Comparison of ENCODE assay signal across 8 cellular contexts in genomic region chr17:42618442-42619150, GRCh38. TPM values are rescaled to one million over a fixed set of nuclear protein-coding genes. Genes with fewer than 3 reads are reported as not detected.
DNase-seq lines count a peak whose midpoint lies in the region; ATAC-seq and TF ChIP-seq lines count a peak whose summit lies in the region.

No MANE protein-coding gene starts in this region.

- DNase-seq in DMS153 treated with DMSO at 0.1 percent for 48 hours (lab: John Stamatoyannopoulos, UW; ENCODE audit: unreplicated experiment): peak; percentile 60
- peak; percentile 8 for DNase-seq in NCI-H748 treated with DMSO at 0.1 percent for 48 hours (lab: John Stamatoyannopoulos, UW)
- peak; percentile 14 for DNase-seq in pons (ENCODE audit: low spot score)
- no peak for DNase-seq in activated T-cell treated with anti-CD3 and anti-CD28 coated beads, Interleukin-2, amount 50 U/mL, for 48 hours
- no peak for DNase-seq in AML-193 (lab: John Stamatoyannopoulos, UW)

- ATAC-seq in HG03135 (IDR thresholded peaks at IDR 0.05; ENCODE audit: unreplicated experiment) (peak; percentile 65), esophagus mucosa (peak; percentile 71)

- peak; percentile 41 for TF ChIP-seq POLR2A in GM19193 (IDR thresholded peaks at IDR 0.05; ENCODE audit: extremely low read depth, insufficient read depth, insufficient read length)

RNA-seq across cellular contexts. Expression of gene TUBG1, which starts 9.1 kb away (rescaled TPM):
- total RNA-seq in esophagus mucosa: 44.4 TPM

RNA-seq across cellular contexts. Expression of gene RETREG3, which starts 9.4 kb away (rescaled TPM):
- total RNA-seq in esophagus mucosa: 53.6 TPM

RNA-seq across cellular contexts. Expression of gene TUBG2, which starts 40.5 kb away (rescaled TPM):
- total RNA-seq in esophagus mucosa: 7.3 TPM

RNA-seq across cellular contexts. Expression of gene PSMC3IP, which starts 41.1 kb away (rescaled TPM):
- total RNA-seq in esophagus mucosa: 2.9 TPM

RNA-seq across cellular contexts. Expression of gene MLX, which starts 51.7 kb away (rescaled TPM):
- total RNA-seq in esophagus mucosa: 33.8 TPM

Comparison
In these comparisons a context has a peak if more than half of its experiments do, and no peak if none do; other contexts are left out.
1. DNase-seq: peak in DMS153 treated with DMSO at 0.1 percent for 48 hours (single experiment), NCI-H748 treated with DMSO at 0.1 percent for 48 hours (single experiment) and pons (single experiment); none in activated T-cell treated with anti-CD3 and anti-CD28 coated beads, Interleukin-2, amount 50 U/mL, for 48 hours (0 of 2) and AML-193 (0 of 2).